23 cellular contexts compared by ENCODE assay signal in genomic region chr2:42030196-42030759, GRCh38. TPM values are rescaled to one million over a fixed set of nuclear protein-coding genes. Genes with fewer than 3 reads are reported as not detected.
A peak's percentile ranks its signal among the peaks of the same experiment; 100 is the strongest.
DNase-seq lines count a peak whose midpoint lies in the region; ATAC-seq and TF ChIP-seq lines count a peak whose summit lies in the region.
"Had no signal": no experiment of that assay in that cellular context is flagged by ENCODE, and none has a peak within 500 bp of the region (broad histone marks: within the 10 kb centered on the region; RNA-seq: fewer than 3 reads in every experiment).

No MANE protein-coding gene starts in this region.

- H3K36me3 ChIP-seq in ectodermal cell (ENCODE audit: control insufficient read depth, insufficient read depth, low read length) = no peaks in the 10 kb centered on the region
- no peaks in the 10 kb centered on the region for H3K36me3 ChIP-seq in transverse colon
- H3K36me3 ChIP-seq: breast epithelium, thoracic aorta had no signal

- no peaks in the 10 kb centered on the region for H3K27me3 Mint-ChIP-seq in mesothelial cell of epicardium (ENCODE audit: low read depth)

- H3K27ac ChIP-seq in ectodermal cell (ENCODE audit: insufficient read depth, low read depth, low read length, poor library complexity, severe bottlenecking) (peak overlapping the region; percentile 94), transverse colon (no peak overlapping the region)
- H3K27ac ChIP-seq: breast epithelium, epithelial cell of prostate, thoracic aorta had no signal

- no peak for DNase-seq in mesothelial cell of epicardium (ENCODE audit: low spot score in 2 of 2, unreplicated experiment in 2 of 2)
- no peak for DNase-seq in transverse colon
- no peak for DNase-seq in GM19238 (ENCODE audit: insufficient read length, low spot score)
- DNase-seq: activated CD4-positive, alpha-beta T cell treated with anti-CD3 and anti-CD28 coated beads for 36 hours; activated naive CD8-positive, alpha-beta T cell treated with anti-CD3 and anti-CD28 coated beads, Interleukin-2, amount 50 U/mL, for 24 hours; DND-41; kidney; NCI-H1417 treated with DMSO at 0.1 percent for 48 hours; NCI-H2171; NCI-H526 treated with DMSO at 0.1 percent for 48 hours; stimulated activated CD4-positive, alpha-beta T cell treated with anti-CD3 and anti-CD28 coated beads, Interleukin-1b, Interleukin-23, amount 100 ng/mL, for 48 hours; stimulated activated naive B cell treated with anti-CD40 and anti-IgM and Interleukin-4, amounts not matched to agents 10 μg/mL and 1 μg/mL and 100 μg/mL, for 72 hours had no signal

- H3K9me3 Mint-ChIP-seq in mesothelial cell of epicardium = no peaks in the 10 kb centered on the region
- H3K9me3 Mint-ChIP-seq: activated naive CD8-positive, alpha-beta T cell treated with anti-CD3 and anti-CD28 coated beads, Interleukin-2, amount 50 U/mL, for 24 hours; activated T-helper 2 cell treated with anti-CD3 and anti-CD28 coated beads, Interferon-gamma antibody, Interleukin-2, Interleukin-4, amounts not matched to agents 10 μg/mL and 5 μg/mL and 100 μg/mL, durations not matched to agents 14 hours and 24 hours and 36 hours; dendritic cell treated with granulocyte-macrophage colony-stimulating factor and Interleukin-4, amounts not matched to agents 40 ng/mL and 50 ng/mL, for 4 days; stimulated activated naive B cell treated with anti-CD40 and anti-IgM and Interleukin-4, amounts not matched to agents 10 μg/mL and 1 μg/mL and 100 μg/mL, for 72 hours had no signal

- no peak overlapping the region for H3K4me3 Mint-ChIP-seq in mesothelial cell of epicardium
- H3K4me3 Mint-ChIP-seq: activated CD4-positive, alpha-beta T cell treated with anti-CD3 and anti-CD28 coated beads for 36 hours; activated naive CD8-positive, alpha-beta T cell treated with anti-CD3 and anti-CD28 coated beads, Interleukin-2, amount 50 U/mL, for 24 hours; dendritic cell treated with granulocyte-macrophage colony-stimulating factor and Interleukin-4, amounts not matched to agents 40 ng/mL and 50 ng/mL, for 4 days had no signal

- in situ Hi-C loops in transverse colon (cut with MboI; ENCODE audit: low pct_ligation_motif_present in 1 of 4, low pct_unique_long_range_greater_than_20kb in 1 of 4, low sequenced_read_pairs in 3 of 4) = no loop called here

- TF ChIP-seq POLR2A in transverse colon (IDR thresholded peaks at IDR 0.05) = no peak

- peaks cover 66% of the 10 kb centered on the region for H3K4me1 Mint-ChIP-seq in mesothelial cell of epicardium

- ATAC-seq in GM18868 (IDR thresholded peaks at IDR 0.05; ENCODE audit: unreplicated experiment) (no peak), GM21737 (IDR thresholded peaks at IDR 0.05; ENCODE audit: unreplicated experiment) (no peak)
- ATAC-seq: activated CD4-positive, alpha-beta T cell treated with anti-CD3 and anti-CD28 coated beads for 36 hours; activated naive CD8-positive, alpha-beta T cell treated with anti-CD3 and anti-CD28 coated beads, Interleukin-2, amount 50 U/mL, for 24 hours; Right ventricle myocardium inferior had no signal

- WGBS in ectodermal cell, 2 experiments = 8 to 9% methylated on average over 19 of the region's 19 CpGs
- 84 to 90% methylated on average over 6 to 19 of the region's 19 CpGs for WGBS in transverse colon (ENCODE audit: low coverage in 1 of 2), 2 donors

- no peaks in the 10 kb centered on the region for H3K36me3 Mint-ChIP-seq in mesothelial cell of epicardium

- intact Hi-C loops in transverse colon (cut with DNase I; ENCODE audit: low total_unique reads) = no loop called here

- no peaks in the 10 kb centered on the region for H3K9me3 ChIP-seq in ectodermal cell (ENCODE audit: control insufficient read depth, low read length)
- no peaks in the 10 kb centered on the region for H3K9me3 ChIP-seq in transverse colon
- H3K9me3 ChIP-seq: breast epithelium, thoracic aorta had no signal

- no peaks in the 10 kb centered on the region for H3K27me3 ChIP-seq in ectodermal cell (ENCODE audit: control insufficient read depth, insufficient read depth, low read length, poor library complexity, severe bottlenecking)
- no peaks in the 10 kb centered on the region for H3K27me3 ChIP-seq in transverse colon
- H3K27me3 ChIP-seq: breast epithelium had no signal

- peak overlapping the region; percentile 88 for H3K27ac Mint-ChIP-seq in mesothelial cell of epicardium
- H3K27ac Mint-ChIP-seq: activated CD4-positive, alpha-beta T cell treated with anti-CD3 and anti-CD28 coated beads for 36 hours; activated naive CD8-positive, alpha-beta T cell treated with anti-CD3 and anti-CD28 coated beads, Interleukin-2, amount 50 U/mL, for 24 hours; activated T-helper 2 cell treated with anti-CD3 and anti-CD28 coated beads, Interferon-gamma antibody, Interleukin-2, Interleukin-4, amounts not matched to agents 10 μg/mL and 5 μg/mL and 100 μg/mL, durations not matched to agents 14 hours and 24 hours and 36 hours; dendritic cell treated with granulocyte-macrophage colony-stimulating factor and Interleukin-4, amounts not matched to agents 40 ng/mL and 50 ng/mL, for 4 days; stimulated activated naive B cell treated with anti-CD40 and anti-IgM and Interleukin-4, amounts not matched to agents 10 μg/mL and 1 μg/mL and 100 μg/mL, for 72 hours had no signal

- TF ChIP-seq CTCF in mesothelial cell of epicardium (IDR thresholded peaks at IDR 0.05; ENCODE audit: unreplicated experiment) = no peak
- no peak for TF ChIP-seq CTCF in transverse colon (IDR thresholded peaks at IDR 0.05)

- H3K4me3 ChIP-seq in ectodermal cell (ENCODE audit: insufficient read depth, low read depth, low read length) (no peak overlapping the region), transverse colon (no peak overlapping the region)
- H3K4me3 ChIP-seq: breast epithelium, lung, thoracic aorta had no signal

- no peak for TF ChIP-seq RAD21 in Ishikawa (IDR thresholded peaks at IDR 0.05; ENCODE audit: low read depth)

- TF ChIP-seq EP300 in Ishikawa (IDR thresholded peaks at IDR 0.05; ENCODE audit: borderline replicate concordance) (no peak), transverse colon (IDR thresholded peaks at IDR 0.05; ENCODE audit: low read depth) (no peak)

- H3K4me1 ChIP-seq in ectodermal cell (ENCODE audit: control insufficient read depth, insufficient read depth, low read length) (peaks cover 51% of the 10 kb centered on the region), transverse colon (no peaks in the 10 kb centered on the region)

TF ChIP-seq in Ishikawa, 13 proteins besides CTCF, POLR2A, EP300 and RAD21:
- TF ChIP-seq NFIC (IDR thresholded peaks at IDR 0.05) = no peak
- 0 out of 2 replicates have a peak, but pooled peaks have one; percentile 20 for TF ChIP-seq TEAD4 (IDR thresholded peaks at IDR 0.05)

RNA-seq across cellular contexts. Expression of gene PKDCC, which starts 17.5 kb away (rescaled TPM):
- polyA plus RNA-seq in ectodermal cell (2013, experiment 1 of 4) = 224 TPM
- polyA plus RNA-seq in ectodermal cell (2013, experiment 2 of 4) = 241 TPM
- 222 TPM for polyA plus RNA-seq in ectodermal cell (2013, experiment 3 of 4)
- 225 TPM for polyA plus RNA-seq in ectodermal cell (2013, experiment 4 of 4)
- 112 to 131 TPM (median 123 TPM) in 3 replicates for total RNA-seq in mesothelial cell of epicardium
- total RNA-seq in transverse colon = 100 to 1,000 TPM in 1 of 4 donors, 10 to 100 TPM in 3; 60.6 to 108 (median 74.6) TPM
- total RNA-seq: activated CD4-positive, alpha-beta T cell treated with anti-CD3 and anti-CD28 coated beads for 36 hours had no signal
